ENCODE assay signal across 1 cellular context in the genomic region with DNA sequence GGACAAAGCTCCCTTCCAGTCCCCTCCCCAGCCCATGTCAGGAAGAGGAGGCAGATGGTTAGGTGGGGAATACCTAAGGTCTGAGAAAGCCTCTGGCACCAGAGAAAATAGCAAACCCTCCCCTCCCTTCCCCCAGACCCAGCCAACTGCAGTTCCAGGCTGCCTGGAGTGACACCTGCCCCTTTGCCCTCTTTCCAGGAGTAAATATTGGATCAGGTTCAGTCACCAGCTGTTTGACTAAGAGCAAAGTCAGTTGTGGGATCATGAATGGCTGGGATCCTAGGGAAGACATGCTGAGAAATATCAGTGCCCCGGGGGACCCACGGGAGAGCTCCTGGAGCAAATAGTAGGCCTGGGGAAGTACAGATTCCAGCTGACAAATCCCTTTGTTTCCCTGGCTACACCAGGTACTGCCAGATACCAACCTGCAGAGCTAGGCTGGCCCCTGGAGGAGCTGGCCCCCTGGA.
TF ChIP-seq lines count a peak whose summit lies in the region.

No MANE protein-coding gene starts in this region.

TF ChIP-seq in HepG2, 621 proteins besides CTCF, POLR2A, EP300 and RAD21 (continued from another document):
- TF ChIP-seq CREB3 (CRISPR knock-in tag; IDR thresholded peaks at IDR 0.05), result no peak
- no peak for TF ChIP-seq ZBTB14 (CRISPR knock-in tag; IDR thresholded peaks at IDR 0.05)
- TF ChIP-seq ZNF3 (CRISPR knock-in tag; IDR thresholded peaks at IDR 0.05), result no peak
- no peak for TF ChIP-seq RNF2 (conservative IDR thresholded peaks at IDR 0.05; ENCODE audit: low read depth)
- TF ChIP-seq ZNF549 (CRISPR knock-in tag; IDR thresholded peaks at IDR 0.05), result no peak
- no peak for TF ChIP-seq DR1 (CRISPR knock-in tag; IDR thresholded peaks at IDR 0.05)
- TF ChIP-seq ZNF451 (CRISPR knock-in tag; IDR thresholded peaks at IDR 0.05), result no peak
- no peak for TF ChIP-seq ZNF407 (CRISPR knock-in tag; IDR thresholded peaks at IDR 0.05; ENCODE audit: not compliant biosample characterization)
- no peak for TF ChIP-seq AGO2 (optimal IDR thresholded peaks at IDR 0.05; ENCODE audit: low read depth, low read length)
- TF ChIP-seq ZNF704 (CRISPR knock-in tag; IDR thresholded peaks at IDR 0.05; ENCODE audit: borderline replicate concordance), result no peak
- TF ChIP-seq ZNF768 (CRISPR knock-in tag; IDR thresholded peaks at IDR 0.05), result no peak
- TF ChIP-seq DNMT1 (CRISPR knock-in tag; IDR thresholded peaks at IDR 0.05), result no peak
